Comparison of ENCODE assay signal across 12 cellular contexts in genomic region chr20:35111141-35111888, GRCh38. TPM values are rescaled to one million over a fixed set of nuclear protein-coding genes. Genes with fewer than 3 reads are reported as not detected.
DNase-seq lines count a peak whose midpoint lies in the region; ATAC-seq and TF ChIP-seq lines count a peak whose summit lies in the region.
"Had no signal": no experiment of that assay in that cellular context is flagged by ENCODE, and none has a peak within 500 bp of the region (broad histone marks: within the 10 kb centered on the region; RNA-seq: fewer than 3 reads in every experiment).

No MANE protein-coding gene starts in this region.

- TF ChIP-seq CTCF in cardiac fibroblast (IDR thresholded peaks at IDR 0.05; ENCODE audit: low read depth, low read length): no peak

- peak; percentile 11 for DNase-seq in NOMO-1 treated with DMSO at 0.1 percent for 48 hours (lab: John Stamatoyannopoulos, UW; ENCODE audit: unreplicated experiment)
- no peak for DNase-seq in NOMO-1 treated with dmso at 0.1 percent for 144 hours (lab: John Stamatoyannopoulos, UW; ENCODE audit: unreplicated experiment)
- DNase-seq in LoVo (ENCODE audit: low spot score): peak; percentile 11
- DNase-seq in cardiac fibroblast (ENCODE audit: low read depth in 2 of 2): peak; percentile 47 to 93
- peak; percentile 74 for DNase-seq in myocyte (ENCODE audit: low read depth)
- DNase-seq in NCI-H1048 (lab: John Stamatoyannopoulos, UW): no peak
- DNase-seq in islet precursor cell: no peak
- DNase-seq: 8988T; heart right ventricle; naive thymus-derived CD4-positive, alpha-beta T cell; stimulated activated CD4-positive, alpha-beta T cell treated with anti-CD3 and anti-CD28 coated beads, Interleukin-4, amount 100 ng/mL, for 24 hours had no signal

- ATAC-seq in HG03045 (IDR thresholded peaks at IDR 0.05; ENCODE audit: unreplicated experiment): no peak
- ATAC-seq: naive thymus-derived CD4-positive, alpha-beta T cell had no signal

- H3K4me3 ChIP-seq in cardiac fibroblast (replicated peaks in 1 of 2; ENCODE audit: low read depth in 2 of 2, low read length in 2 of 2): no peak overlapping the region
- H3K4me3 ChIP-seq: heart right ventricle had no signal

RNA-seq across cellular contexts. Expression of gene TRPC4AP, which starts 18.7 kb away (rescaled TPM):
- 61.0 and 61.9 TPM in 2 replicates for total RNA-seq in myocyte
- polyA plus RNA-seq in myocyte (2012): 67.8 TPM

RNA-seq across cellular contexts. Expression of gene EDEM2, which starts 35.8 kb away (rescaled TPM):
- total RNA-seq in myocyte: 16.8 and 27.3 TPM in 2 replicates
- 25.9 TPM for polyA plus RNA-seq in myocyte (2012)

Comparison
In these comparisons a context has a peak if more than half of its experiments do, and no peak if none do; other contexts are left out.
1. DNase-seq: peak in NOMO-1 treated with DMSO at 0.1 percent for 48 hours (single experiment), LoVo (single experiment), cardiac fibroblast (2 of 2) and myocyte (single experiment); none in NOMO-1 treated with dmso at 0.1 percent for 144 hours (single experiment), NCI-H1048 (single experiment) and islet precursor cell (single experiment).